In genomic region chr10:1527951-1528350, GRCh38 we compare ENCODE assay signal across 22 cellular contexts.
DNase-seq lines count a peak whose midpoint lies in the region; ATAC-seq, FAIRE-seq and TF ChIP-seq lines count a peak whose summit lies in the region.
"Had no signal": no experiment of that assay in that cellular context is flagged by ENCODE, and none has a peak within 500 bp of the region (broad histone marks: within the 10 kb centered on the region; RNA-seq: fewer than 3 reads in every experiment).

No MANE protein-coding gene starts in this region.

- no peaks in the 10 kb centered on the region for H3K27me3 ChIP-seq in SK-N-SH (ENCODE audit: insufficient read depth)
- H3K27me3 ChIP-seq: BE2C had no signal

- no peak overlapping the region for H2AFZ ChIP-seq in SK-N-SH (ENCODE audit: low read depth)
- H2AFZ ChIP-seq: GM23338 had no signal

- intact Hi-C loops in sciatic nerve (cut with DNase I), result no loop called here

- no peaks in the 10 kb centered on the region for H3K36me3 ChIP-seq in SK-N-SH (replicated peaks in 1 of 2; ENCODE audit: control insufficient read depth in 1 of 2, insufficient read depth in 2 of 2, low read length in 1 of 2)
- H3K36me3 ChIP-seq: BE2C had no signal

- H3K79me2 ChIP-seq in SK-N-SH (ENCODE audit: insufficient read depth), result no peaks in the 10 kb centered on the region

- 65% methylated on average over 15 of the region's 15 CpGs for WGBS in SK-N-SH (ENCODE audit: low lambda C conversion rate)

- TF ChIP-seq CTCF in SK-N-SH (IDR thresholded peaks at IDR 0.05), result no peak

- TF ChIP-seq EP300 in SK-N-SH (IDR thresholded peaks at IDR 0.05; ENCODE audit: borderline replicate concordance in 1 of 2, low read depth in 1 of 2, low read length in 1 of 2), result no peak

- ATAC-seq in sciatic nerve, result no peak
- ATAC-seq: GM23338, HCT116 had no signal

- FAIRE-seq in HTR-8/SVneo (lab: Jason Lieb, UNC) (peak; percentile 44), urothelium cell line (lab: Jason Lieb, UNC) (no peak)
- FAIRE-seq: A204.1 had no signal

- no peaks in the 10 kb centered on the region for H3K9me3 ChIP-seq in SK-N-SH
- H3K9me3 ChIP-seq: BE2C had no signal

- no peak overlapping the region for H3K27ac ChIP-seq in SK-N-SH (ENCODE audit: low read depth in 2 of 2, low read length in 1 of 2)
- H3K27ac ChIP-seq: C4-2B, HL-60 had no signal

- CTCF ChIA-PET in SK-N-SH (lab: Yijun Ruan, JAX), result no interaction called here

- POLR2A ChIA-PET in SK-N-SH (lab: Yijun Ruan, JAX), result no interaction called here

- H3K4me1 ChIP-seq in SK-N-SH (ENCODE audit: control insufficient read depth in 1 of 2, insufficient read depth in 2 of 2, low read depth in 1 of 2, low read length in 1 of 2), result no peaks in the 10 kb centered on the region
- H3K4me1 ChIP-seq: BE2C had no signal

- no peak for TF ChIP-seq RAD21 in SK-N-SH (IDR thresholded peaks at IDR 0.05; ENCODE audit: low read length)

- no peak overlapping the region for H3K4me3 ChIP-seq in SK-N-SH (ENCODE audit: low read depth in 2 of 2, low read length in 1 of 2)
- H3K4me3 ChIP-seq: GM23338 had no signal

- no peaks in the 10 kb centered on the region for H4K20me1 ChIP-seq in SK-N-SH (ENCODE audit: insufficient read depth)

- H3K9me2 ChIP-seq in SK-N-SH, result no peaks in the 10 kb centered on the region; the same call in 1 of the 2 replicates

- no peak for DNase-seq in HTR-8/SVneo (ENCODE audit: insufficient read length, low spot score)
- peak; percentile 62 for DNase-seq in mesenteric fat pad (ENCODE audit: low spot score)
- DNase-seq in sciatic nerve (ENCODE audit: low spot score), result peak; percentile 47
- DNase-seq in SK-N-SH, result no peak
- no peak for DNase-seq in NCI-H446 (lab: John Stamatoyannopoulos, UW)
- no peak for DNase-seq in urothelium cell line (ENCODE audit: low spot score)
- DNase-seq in CD1c-positive myeloid dendritic cell (ENCODE audit: extremely low spot score), result no peak
- DNase-seq: ACHN; BE2C; CD4-positive, alpha-beta memory T cell; DMS153; DMS79; GF-D8; H7; HFFc6; IMR-90 had no signal

- no peaks in the 10 kb centered on the region for H3F3A ChIP-seq in SK-N-SH (replicated peaks; ENCODE audit: insufficient read depth)

- H3K4me2 ChIP-seq in SK-N-SH, result no peak overlapping the region
- H3K4me2 ChIP-seq: GM23338 had no signal

- H3K9ac ChIP-seq in SK-N-SH, result no peak overlapping the region

TF ChIP-seq in PFSK-1, 5 proteins besides CTCF, POLR2A, EP300 and RAD21:
- TF ChIP-seq POLR2AphosphoS5 (IDR thresholded peaks at IDR 0.05; ENCODE audit: low read depth, low read length), result peak; percentile 60; the same call in 1 of the 2 replicates
- no peak for TF ChIP-seq FOXP2 (optimal IDR thresholded peaks at IDR 0.05; ENCODE audit: borderline replicate concordance, extremely low read depth, extremely low read length, insufficient read depth)

TF ChIP-seq in SK-N-SH, 30 proteins besides CTCF, POLR2A, EP300 and RAD21:
- TF ChIP-seq EZH2phosphoT487 (IDR thresholded peaks at IDR 0.05; ENCODE audit: borderline replicate concordance, low read depth) (no peak), SMC3 (IDR thresholded peaks at IDR 0.05; ENCODE audit: low read depth, low read length) (no peak)

Comparison
In these comparisons a context has a peak if more than half of its experiments do, and no peak if none do; other contexts are left out.
1. DNase-seq: peak in mesenteric fat pad (single experiment) and sciatic nerve (single experiment); none in HTR-8/SVneo (single experiment), SK-N-SH (single experiment), NCI-H446 (0 of 2), urothelium cell line (single experiment) and CD1c-positive myeloid dendritic cell (single experiment).